In genomic region chr11:35539781-35540281, GRCh38 we compare ENCODE assay signal across 11 cellular contexts. TPM values are rescaled to one million over a fixed set of nuclear protein-coding genes. Genes with fewer than 3 reads are reported as not detected.
DNase-seq lines count a peak whose midpoint lies in the region; ATAC-seq and TF ChIP-seq lines count a peak whose summit lies in the region.
"Had no signal": no experiment of that assay in that cellular context is flagged by ENCODE, and none has a peak within 500 bp of the region (broad histone marks: within the 10 kb centered on the region; RNA-seq: fewer than 3 reads in every experiment).

No MANE protein-coding gene starts in this region.

- 65 to 74% (median 69%) methylated on average over 7 of the region's 7 CpGs for whole genome bisulfite sequencing in adrenal gland, 4 donors
- no CpG with 5 or more reads among the region's 7 CpGs for WGBS in mesendoderm (ENCODE audit: extremely low coverage, insufficient coverage, low lambda C conversion rate)

- no peak overlapping the region for H2BK15ac ChIP-seq in mesendoderm (replicated peaks; ENCODE audit: low read depth)

- no peaks in the 10 kb centered on the region for H3K9me3 ChIP-seq in adrenal gland (replicated peaks in 1 of 3)

- no peak overlapping the region for H2AK5ac ChIP-seq in mesendoderm (ENCODE audit: low read length)

- no peak overlapping the region for H3K4ac ChIP-seq in mesendoderm (ENCODE audit: low read depth, low read length)

- TF ChIP-seq POLR2A in adrenal gland (IDR thresholded peaks at IDR 0.05) = no peak

- no peaks in the 10 kb centered on the region for H3K36me3 ChIP-seq in adrenal gland (replicated peaks in 1 of 2)
- H3K36me3 ChIP-seq in mesendoderm (ENCODE audit: control insufficient read depth, insufficient read depth, low read length) = no peaks in the 10 kb centered on the region

- H4K5ac ChIP-seq in mesendoderm (ENCODE audit: low read length) = no peak overlapping the region

- H3K27me3 ChIP-seq in adrenal gland = no peaks in the 10 kb centered on the region
- H3K27me3 ChIP-seq in mesendoderm (ENCODE audit: insufficient read depth, low read length, poor library complexity) = no peaks in the 10 kb centered on the region

- intact Hi-C loops in adrenal gland (cut with DNase I) (no loop called here), Right ventricle myocardium superior (cut with DNase I) (no loop called here), posterior vena cava (cut with DNase I) (no loop called here)

- no peak for TF ChIP-seq CTCF in adrenal gland (IDR thresholded peaks at IDR 0.05)

- no peak overlapping the region for H4K8ac ChIP-seq in mesendoderm (ENCODE audit: low read depth, low read length)

- no peak overlapping the region for H3K4me2 ChIP-seq in mesendoderm (ENCODE audit: low read length)

- H3K56ac ChIP-seq in mesendoderm (ENCODE audit: low read length) = no peak overlapping the region

- H3K79me1 ChIP-seq in mesendoderm (ENCODE audit: low read length) = no peaks in the 10 kb centered on the region

- ATAC-seq in Right ventricle myocardium superior (ENCODE audit: poor library complexity) = peak; percentile 85

- no peak overlapping the region for H3K23ac ChIP-seq in mesendoderm (ENCODE audit: low read length)

- DNase-seq in EL = peak; percentile 79
- peak; percentile 27 to 85 (median 46) for DNase-seq in adrenal gland
- DNase-seq in Right ventricle myocardium superior = peak; percentile 70
- peak; percentile 84 for DNase-seq in posterior vena cava (ENCODE audit: low spot score)
- DNase-seq in mesendoderm = no peak
- DNase-seq in midbrain (lab: John Stamatoyannopoulos, UW) = no peak
- DNase-seq in NCI-H1048 (lab: John Stamatoyannopoulos, UW) = no peak
- no peak for DNase-seq in amniotic stem cell (lab: John Stamatoyannopoulos, UW)
- DNase-seq: CD4-positive, alpha-beta memory T cell; KG1; NCI-H524 treated with DMSO at 0.1 percent for 48 hours had no signal

- H3K79me2 ChIP-seq in mesendoderm (ENCODE audit: control insufficient read depth, insufficient read depth, low read length) = no peaks in the 10 kb centered on the region

- peak overlapping the region in 2 of 5 donors; percentile 35 to 68 for H3K27ac ChIP-seq in adrenal gland
- H3K27ac ChIP-seq in mesendoderm (ENCODE audit: low read depth, low read length) = no peak overlapping the region

- H2BK120ac ChIP-seq in mesendoderm (ENCODE audit: low read depth, low read length) = no peak overlapping the region

- no peak overlapping the region for H3K18ac ChIP-seq in mesendoderm (ENCODE audit: low read length)

- peaks cover 0 to 28% of the 10 kb centered on the region in 2 donors for H3K4me1 ChIP-seq in adrenal gland (replicated peaks in 1 of 2)
- no peaks in the 10 kb centered on the region for H3K4me1 ChIP-seq in mesendoderm (ENCODE audit: control insufficient read depth, low read depth, low read length)

- H3K4me3 ChIP-seq in adrenal gland (no peak overlapping the region), mesendoderm (ENCODE audit: low read length) (no peak overlapping the region)

- no peak overlapping the region for H2BK5ac ChIP-seq in mesendoderm (ENCODE audit: low read length)

- no peak overlapping the region for H3K9ac ChIP-seq in mesendoderm (ENCODE audit: low read length)

RNA-seq across cellular contexts. Expression of gene PAMR1, which starts 14.4 kb away (rescaled TPM):
- total RNA-seq in adrenal gland (10 to 100 TPM in 5 of 8 donors, 1 to 10 TPM in 3; 4.3 to 25.7 (median 12.6) TPM), Right ventricle myocardium superior (14.5 TPM), posterior vena cava (10 to 100 TPM; 13.0 to 15.2 TPM)
- 10 to 100 TPM in 2 of 3 donors, 1 to 10 TPM in 1; 9.9 to 18.3 (median 12.0) TPM for polyA plus RNA-seq in adrenal gland
- polyA plus RNA-seq in mesendoderm (2013, experiment 1 of 2) = 0.46 TPM
- polyA plus RNA-seq in mesendoderm (2013, experiment 2 of 2) = 0.52 TPM
- total RNA-seq: CD4-positive, alpha-beta memory T cell had no signal
- polyA plus RNA-seq: CD4-positive, alpha-beta memory T cell had no signal

Comparison
In these comparisons a context has a peak if more than half of its experiments do, and no peak if none do; other contexts are left out.
1. DNase-seq: peak in EL (single experiment), adrenal gland (7 of 7), Right ventricle myocardium superior (single experiment) and posterior vena cava (single experiment); none in mesendoderm (single experiment), midbrain (single experiment), NCI-H1048 (single experiment) and amniotic stem cell (single experiment).